In the genomic region with DNA sequence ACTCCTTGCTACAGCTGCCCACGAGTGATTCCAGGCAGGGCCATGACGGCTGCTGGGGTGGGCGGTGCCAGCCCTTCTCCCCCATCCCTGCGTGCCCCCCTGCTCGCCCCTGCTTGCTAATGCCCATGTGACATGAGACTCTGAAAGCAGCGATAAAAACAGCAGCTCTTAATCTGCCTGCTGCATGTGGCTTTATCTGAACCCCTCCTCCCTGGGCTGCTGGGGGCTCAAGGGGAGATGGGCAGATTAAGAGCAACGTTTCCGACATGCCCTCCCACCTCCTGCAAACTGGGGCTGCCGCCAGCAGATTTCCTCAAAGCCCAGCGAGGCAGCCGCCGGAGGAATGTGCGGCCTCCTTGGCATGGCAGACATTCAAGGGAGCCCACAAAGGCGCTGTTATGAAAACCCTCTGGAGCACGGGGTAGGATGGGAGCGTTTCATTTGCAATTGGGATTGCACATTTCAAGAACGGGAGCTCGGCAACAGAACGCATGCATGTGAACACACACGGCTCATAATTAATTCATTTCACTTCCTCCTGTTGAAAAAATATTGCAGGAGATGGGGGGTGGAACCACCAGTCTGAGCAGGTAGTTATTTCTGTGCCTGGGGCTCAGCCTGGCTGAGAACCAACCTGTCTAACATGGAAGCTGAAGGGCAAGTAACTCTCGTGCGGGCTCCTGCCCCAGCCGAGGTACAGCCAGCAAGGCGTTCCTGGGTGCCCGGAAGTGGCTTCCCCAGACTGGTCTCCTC, we compare ENCODE assay signal across 8 cellular contexts.
DNase-seq lines count a peak whose midpoint lies in the region; ATAC-seq and TF ChIP-seq lines count a peak whose summit lies in the region.

No MANE protein-coding gene starts in this region.

- 31 to 34% methylated on average over 23 to 25 of the region's 25 CpGs for WGBS in thyroid gland, 2 donors

- H3K4me1 Mint-ChIP-seq in memory B cell = peaks cover 16% of the 10 kb centered on the region

- no peak overlapping the region for H3K27ac Mint-ChIP-seq in memory B cell

- peak overlapping the region; percentile 73 for H3K4me3 Mint-ChIP-seq in memory B cell

- H3K9me3 Mint-ChIP-seq in memory B cell = no peaks in the 10 kb centered on the region

- intact Hi-C loops in thyroid gland (cut with DNase I) = no loop called here

- H3K36me3 Mint-ChIP-seq in memory B cell = no peaks in the 10 kb centered on the region

- peak; percentile 91 for DNase-seq in AG20443 (ENCODE audit: low spot score)
- peak; percentile 63 for DNase-seq in choroid plexus epithelial cell (ENCODE audit: low read depth)
- peak; percentile 23 to 25 for DNase-seq in memory B cell (ENCODE audit: low spot score in 2 of 2)
- peak; percentile 36 to 54 for DNase-seq in thyroid gland

- H3K27ac ChIP-seq in OCI-LY3 (ENCODE audit: low read length) = no peak overlapping the region
- H3K27ac ChIP-seq in thyroid gland = no peak overlapping the region

- H3K36me3 ChIP-seq in OCI-LY3 (replicated peaks; ENCODE audit: low read depth, low read length) = no peaks in the 10 kb centered on the region
- H3K36me3 ChIP-seq in thyroid gland = no peaks in the 10 kb centered on the region

- no peaks in the 10 kb centered on the region for H3K79me2 ChIP-seq in OCI-LY3 (ENCODE audit: low read length)

- ATAC-seq in GM18867 (IDR thresholded peaks at IDR 0.05; ENCODE audit: unreplicated experiment) = peak; percentile 50
- ATAC-seq in memory B cell (ENCODE audit: low read depth) = peak; percentile 95
- no peak for ATAC-seq in HG02610 (IDR thresholded peaks at IDR 0.05; ENCODE audit: unreplicated experiment)
- ATAC-seq in GM21526 (IDR thresholded peaks at IDR 0.05; ENCODE audit: low FRiP score, unreplicated experiment) = no peak

- peaks cover 7% of the 10 kb centered on the region for H3K27me3 Mint-ChIP-seq in memory B cell

- TF ChIP-seq POLR2A in thyroid gland (IDR thresholded peaks at IDR 0.05) = no peak

- peak overlapping the region; percentile 89 for H3K4me2 ChIP-seq in OCI-LY3 (ENCODE audit: low read length)

- H3K27me3 ChIP-seq in OCI-LY3 (ENCODE audit: low read depth, low read length) (peaks cover 92% of the 10 kb centered on the region), thyroid gland (no peaks in the 10 kb centered on the region)

- TF ChIP-seq CTCF in OCI-LY3 (IDR thresholded peaks at IDR 0.05; ENCODE audit: low read depth, low read length) (no peak), choroid plexus epithelial cell (conservative IDR thresholded peaks at IDR 0.05; ENCODE audit: low read depth, low read length) (no peak), thyroid gland (IDR thresholded peaks at IDR 0.05) (no peak)

- peaks cover 14% of the 10 kb centered on the region for H3K4me1 ChIP-seq in OCI-LY3 (ENCODE audit: low read length)
- peaks cover 3 to 9% of the 10 kb centered on the region in 2 donors for H3K4me1 ChIP-seq in thyroid gland

- H3K4me3 ChIP-seq in OCI-LY3 (ENCODE audit: low read length) (peak overlapping the region; percentile 70), choroid plexus epithelial cell (ENCODE audit: low read depth, low read length) (no peak overlapping the region), thyroid gland (replicated peaks in 1 of 3) (no peak overlapping the region)

- H3K9me3 ChIP-seq in OCI-LY3 (ENCODE audit: insufficient read depth, low read length) = no peaks in the 10 kb centered on the region
- no peaks in the 10 kb centered on the region for H3K9me3 ChIP-seq in thyroid gland

- H2AFZ ChIP-seq in OCI-LY3 (ENCODE audit: low read depth, low read length) = no peak overlapping the region

- H4K20me1 ChIP-seq in OCI-LY3 (ENCODE audit: insufficient read depth, low read length) = peaks cover 33% of the 10 kb centered on the region

- H3K9ac ChIP-seq in OCI-LY3 (ENCODE audit: low read length) = no peak overlapping the region

Comparison
In these comparisons a context has a peak if more than half of its experiments do, and no peak if none do; other contexts are left out.
1. DNase-seq: peak in every context shown above with its lines; median percentile 91 in AG20443; 63 in choroid plexus epithelial cell; 45 in thyroid gland; 24 in memory B cell.
2. ATAC-seq: peak in GM18867 (single experiment) and memory B cell (single experiment); none in HG02610 (single experiment) and GM21526 (single experiment).